Comparison of ENCODE assay signal across 24 cellular contexts in the genomic region with DNA sequence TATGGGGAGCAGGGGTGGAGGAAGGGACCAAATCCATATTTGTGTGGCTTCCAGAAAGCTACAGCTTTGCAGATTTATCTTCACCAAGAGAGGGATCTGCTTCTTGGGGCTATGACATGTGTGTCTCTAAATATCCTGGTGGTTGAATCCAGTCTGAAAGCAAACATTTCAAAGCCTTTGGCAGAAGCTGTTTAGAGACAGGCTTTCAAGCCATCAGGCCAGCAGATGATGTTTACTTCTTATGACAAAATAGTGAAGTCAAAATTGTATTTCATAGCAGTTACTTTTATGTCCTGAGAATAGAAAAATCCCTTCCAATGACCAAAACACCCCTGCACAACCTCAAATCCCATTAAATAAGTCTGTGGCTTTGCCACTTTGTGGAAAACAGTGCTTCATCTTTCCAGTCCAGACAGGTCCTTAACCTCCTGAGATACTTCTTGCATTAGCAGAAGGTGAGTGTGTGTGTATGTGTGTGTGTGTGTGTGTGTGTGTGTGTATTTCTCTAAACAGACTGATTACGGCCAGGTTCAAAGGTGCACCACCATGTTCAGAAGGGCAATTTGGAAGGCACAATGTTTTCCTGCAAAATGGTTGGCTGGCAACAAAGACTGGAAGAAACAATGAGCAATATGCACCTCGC.
DNase-seq lines count a peak whose midpoint lies in the region; ATAC-seq and TF ChIP-seq lines count a peak whose summit lies in the region.
"Had no signal": no experiment of that assay in that cellular context is flagged by ENCODE, and none has a peak within 500 bp of the region (broad histone marks: within the 10 kb centered on the region; RNA-seq: fewer than 3 reads in every experiment).

No MANE protein-coding gene starts in this region.

- peak overlapping the region in 1 of 5 experiments; percentile 33 for H3K4me3 Mint-ChIP-seq in brain
- no peak overlapping the region for H3K4me3 Mint-ChIP-seq in nephron progenitor cell
- no peak overlapping the region for H3K4me3 Mint-ChIP-seq in osteocyte (ENCODE audit: unreplicated experiment)
- H3K4me3 Mint-ChIP-seq: activated CD8-positive, alpha-beta memory T cell treated with anti-CD3 and anti-CD28 coated beads, Interleukin-2, amount 10 ng/mL, durations not matched to agents 7 days and 5 days; activated T-cell treated with anti-CD3 and anti-CD28 coated beads, Interleukin-2, amount 50 U/mL, for 72 hours had no signal

- H3K4me1 ChIP-seq in gastroesophageal sphincter: peaks cover 0 to 36% (median 12%) of the 10 kb centered on the region in 3 donors
- H3K4me1 ChIP-seq in skeletal muscle tissue (ENCODE audit: control insufficient read depth in 3 of 3, insufficient read depth in 3 of 3, low read length in 3 of 3): peaks cover 17 to 23% (median 20%) of the 10 kb centered on the region in 3 donors
- H3K4me1 ChIP-seq: adrenal gland, BE2C, upper lobe of right lung had no signal

- no peak overlapping the region for H3K4me3 ChIP-seq in gastroesophageal sphincter
- H3K4me3 ChIP-seq in skeletal muscle tissue (ENCODE audit: low read length in 3 of 3): no peak overlapping the region
- H3K4me3 ChIP-seq: adrenal gland, esophagus squamous epithelium, upper lobe of right lung had no signal

- H3K27ac ChIP-seq in gastroesophageal sphincter: peak overlapping the region in 3 of 4 donors; percentile 30 to 77 (median 62)
- H3K27ac ChIP-seq in skeletal muscle tissue (ENCODE audit: low read depth, low read length): peak overlapping the region; percentile 83
- H3K27ac ChIP-seq: adrenal gland, upper lobe of right lung had no signal

- no peak overlapping the region for H3K9ac ChIP-seq in skeletal muscle tissue (ENCODE audit: low read depth in 1 of 3, low read length in 3 of 3)

- peaks cover 0 to 16% (median 0%) of the 10 kb centered on the region in 5 experiments for H3K9me3 Mint-ChIP-seq in brain
- H3K9me3 Mint-ChIP-seq in nephron progenitor cell: no peaks in the 10 kb centered on the region
- no peaks in the 10 kb centered on the region for H3K9me3 Mint-ChIP-seq in osteocyte (ENCODE audit: unreplicated experiment)
- H3K9me3 Mint-ChIP-seq: activated T-cell treated with anti-CD3 and anti-CD28 coated beads, Interleukin-2, amount 50 U/mL, for 72 hours had no signal

- no peak for DNase-seq in nephron progenitor cell
- no peak for DNase-seq in osteocyte (ENCODE audit: extremely low spot score, unreplicated experiment)
- DNase-seq in stimulated activated CD4-positive, alpha-beta T cell treated with anti-CD3 and anti-CD28 coated beads, Interleukin-15, amount 100 ng/mL, for 24 hours: no peak
- DNase-seq in kidney glomerular epithelial cell (lab: John Stamatoyannopoulos, UW): no peak
- DNase-seq: ACHN; activated CD8-positive, alpha-beta memory T cell treated with anti-CD3 and anti-CD28 coated beads, Interleukin-2, amount 10 ng/mL, durations not matched to agents 7 days and 5 days; activated naive CD4-positive, alpha-beta T cell; activated T-cell treated with anti-CD3 and anti-CD28 coated beads, Interleukin-2, amount 50 U/mL, for 72 hours; adrenal gland; BE2C; effector CD4-positive, alpha-beta T cell; esophagus squamous epithelium; NCI-H1105; NCI-H187 treated with DMSO at 0.1 percent for 48 hours; NCI-H526 treated with DMSO at 0.1 percent for 48 hours; SHP77 treated with DMSO at 0.1 percent for 48 hours; stimulated activated CD4-positive, alpha-beta T cell treated with anti-CD3 and anti-CD28 coated beads, Interleukin-4, amount 100 ng/mL, for 1 hour; substantia nigra; SW 1271; upper lobe of right lung had no signal

- no peak for TF ChIP-seq EP300 in gastroesophageal sphincter (IDR thresholded peaks at IDR 0.05)

- H3K27ac Mint-ChIP-seq in brain: peak overlapping the region in 4 of 5 experiments; percentile 17 to 93 (median 88)
- peak overlapping the region; percentile 61 for H3K27ac Mint-ChIP-seq in nephron progenitor cell
- H3K27ac Mint-ChIP-seq in osteocyte (ENCODE audit: unreplicated experiment): no peak overlapping the region
- H3K27ac Mint-ChIP-seq: activated CD8-positive, alpha-beta memory T cell treated with anti-CD3 and anti-CD28 coated beads, Interleukin-2, amount 10 ng/mL, durations not matched to agents 7 days and 5 days; activated T-cell treated with anti-CD3 and anti-CD28 coated beads, Interleukin-2, amount 50 U/mL, for 72 hours had no signal

- no peaks in the 10 kb centered on the region for H3K27me3 Mint-ChIP-seq in brain
- peaks cover 3% of the 10 kb centered on the region for H3K27me3 Mint-ChIP-seq in nephron progenitor cell (ENCODE audit: low read depth, poor library complexity)
- peaks cover 2% of the 10 kb centered on the region for H3K27me3 Mint-ChIP-seq in osteocyte (ENCODE audit: unreplicated experiment)
- H3K27me3 Mint-ChIP-seq: activated CD8-positive, alpha-beta memory T cell treated with anti-CD3 and anti-CD28 coated beads, Interleukin-2, amount 10 ng/mL, durations not matched to agents 7 days and 5 days had no signal

- peaks cover 44% of the 10 kb centered on the region for H3K4me1 Mint-ChIP-seq in brain
- peaks cover 25% of the 10 kb centered on the region for H3K4me1 Mint-ChIP-seq in nephron progenitor cell
- peaks cover 12% of the 10 kb centered on the region for H3K4me1 Mint-ChIP-seq in osteocyte (ENCODE audit: unreplicated experiment)
- H3K4me1 Mint-ChIP-seq: activated CD8-positive, alpha-beta memory T cell treated with anti-CD3 and anti-CD28 coated beads, Interleukin-2, amount 10 ng/mL, durations not matched to agents 7 days and 5 days had no signal

- H3K27me3 ChIP-seq in gastroesophageal sphincter (no peaks in the 10 kb centered on the region), skeletal muscle tissue (ENCODE audit: control insufficient read depth in 3 of 3, insufficient read depth in 3 of 3, low read length in 3 of 3) (no peaks in the 10 kb centered on the region)
- H3K27me3 ChIP-seq: adrenal gland, esophagus squamous epithelium, upper lobe of right lung had no signal

- H3K36me3 Mint-ChIP-seq in brain (no peaks in the 10 kb centered on the region), nephron progenitor cell (ENCODE audit: low read depth) (no peaks in the 10 kb centered on the region), osteocyte (ENCODE audit: unreplicated experiment) (no peaks in the 10 kb centered on the region)
- H3K36me3 Mint-ChIP-seq: activated CD8-positive, alpha-beta memory T cell treated with anti-CD3 and anti-CD28 coated beads, Interleukin-2, amount 10 ng/mL, durations not matched to agents 7 days and 5 days had no signal

- 38 to 80% methylated on average over 1 to 2 of the region's 2 CpGs for WGBS in gastroesophageal sphincter (ENCODE audit: low coverage in 1 of 2), 2 donors

- no peak for TF ChIP-seq POLR2A in gastroesophageal sphincter (IDR thresholded peaks at IDR 0.05)

- H3K36me3 ChIP-seq in gastroesophageal sphincter (no peaks in the 10 kb centered on the region), skeletal muscle tissue (ENCODE audit: control insufficient read depth in 3 of 3, insufficient read depth in 3 of 3, low read length in 3 of 3) (no peaks in the 10 kb centered on the region)
- H3K36me3 ChIP-seq: adrenal gland, BE2C, esophagus squamous epithelium, upper lobe of right lung had no signal

- H3K9me3 ChIP-seq in gastroesophageal sphincter (no peaks in the 10 kb centered on the region), skeletal muscle tissue (ENCODE audit: control insufficient read depth in 3 of 3, low read length in 3 of 3) (no peaks in the 10 kb centered on the region)
- H3K9me3 ChIP-seq: adrenal gland, BE2C, esophagus squamous epithelium, upper lobe of right lung had no signal

- TF ChIP-seq CTCF in brain (conservative IDR thresholded peaks at IDR 0.05) (no peak), gastroesophageal sphincter (IDR thresholded peaks at IDR 0.05) (no peak), nephron progenitor cell (IDR thresholded peaks at IDR 0.05) (no peak), osteocyte (IDR thresholded peaks at IDR 0.05) (no peak)

- ATAC-seq in gastroesophageal sphincter (no peak), HG03280 (IDR thresholded peaks at IDR 0.05; ENCODE audit: unreplicated experiment) (no peak)
- ATAC-seq: activated CD8-positive, alpha-beta memory T cell treated with anti-CD3 and anti-CD28 coated beads, Interleukin-2, amount 10 ng/mL, durations not matched to agents 7 days and 5 days; activated T-cell treated with anti-CD3 and anti-CD28 coated beads, Interleukin-2, amount 50 U/mL, for 72 hours; upper lobe of right lung had no signal
